Comparison of ENCODE assay signal across 1 cellular context in the genomic region with DNA sequence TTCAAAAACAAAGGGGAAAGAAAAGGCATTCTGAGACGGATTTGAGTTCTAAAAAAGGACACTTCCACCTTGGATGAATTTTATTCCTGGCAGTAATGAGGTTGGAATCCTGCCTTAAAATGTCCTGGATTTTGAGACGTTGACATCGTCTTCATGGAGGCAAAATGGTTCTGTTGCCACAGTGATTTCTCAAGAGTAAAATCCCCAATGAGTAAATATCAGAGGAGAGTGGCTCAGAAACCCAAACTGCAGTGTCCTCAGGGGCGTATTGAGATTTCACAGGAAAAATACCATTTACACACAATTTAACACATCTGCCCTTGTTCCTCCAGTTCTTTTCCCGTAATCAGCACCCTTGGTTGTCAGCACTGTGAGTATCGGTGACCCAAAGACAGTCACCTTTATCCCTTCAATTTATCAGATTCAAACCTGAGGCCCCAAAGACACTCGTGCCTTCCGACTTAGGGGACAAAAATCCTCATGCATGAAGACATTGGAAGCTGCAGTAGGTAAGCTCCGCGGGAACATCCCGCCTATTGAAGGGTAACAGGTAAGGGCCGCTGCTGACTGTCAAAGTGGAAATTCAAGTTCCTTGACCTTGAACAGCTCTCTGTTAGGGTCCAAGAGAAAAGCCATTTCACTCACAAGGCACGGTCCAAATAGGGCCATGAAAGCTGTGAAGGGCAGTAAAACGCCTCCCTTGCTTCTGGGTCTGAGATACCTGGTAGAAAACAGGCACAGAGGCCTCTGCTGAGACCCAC.
TF ChIP-seq lines count a peak whose summit lies in the region.

No MANE protein-coding gene starts in this region.

TF ChIP-seq in H1, 55 proteins besides CTCF, POLR2A, EP300 and RAD21 (continued from another document):
- TF ChIP-seq, protein P1, sequence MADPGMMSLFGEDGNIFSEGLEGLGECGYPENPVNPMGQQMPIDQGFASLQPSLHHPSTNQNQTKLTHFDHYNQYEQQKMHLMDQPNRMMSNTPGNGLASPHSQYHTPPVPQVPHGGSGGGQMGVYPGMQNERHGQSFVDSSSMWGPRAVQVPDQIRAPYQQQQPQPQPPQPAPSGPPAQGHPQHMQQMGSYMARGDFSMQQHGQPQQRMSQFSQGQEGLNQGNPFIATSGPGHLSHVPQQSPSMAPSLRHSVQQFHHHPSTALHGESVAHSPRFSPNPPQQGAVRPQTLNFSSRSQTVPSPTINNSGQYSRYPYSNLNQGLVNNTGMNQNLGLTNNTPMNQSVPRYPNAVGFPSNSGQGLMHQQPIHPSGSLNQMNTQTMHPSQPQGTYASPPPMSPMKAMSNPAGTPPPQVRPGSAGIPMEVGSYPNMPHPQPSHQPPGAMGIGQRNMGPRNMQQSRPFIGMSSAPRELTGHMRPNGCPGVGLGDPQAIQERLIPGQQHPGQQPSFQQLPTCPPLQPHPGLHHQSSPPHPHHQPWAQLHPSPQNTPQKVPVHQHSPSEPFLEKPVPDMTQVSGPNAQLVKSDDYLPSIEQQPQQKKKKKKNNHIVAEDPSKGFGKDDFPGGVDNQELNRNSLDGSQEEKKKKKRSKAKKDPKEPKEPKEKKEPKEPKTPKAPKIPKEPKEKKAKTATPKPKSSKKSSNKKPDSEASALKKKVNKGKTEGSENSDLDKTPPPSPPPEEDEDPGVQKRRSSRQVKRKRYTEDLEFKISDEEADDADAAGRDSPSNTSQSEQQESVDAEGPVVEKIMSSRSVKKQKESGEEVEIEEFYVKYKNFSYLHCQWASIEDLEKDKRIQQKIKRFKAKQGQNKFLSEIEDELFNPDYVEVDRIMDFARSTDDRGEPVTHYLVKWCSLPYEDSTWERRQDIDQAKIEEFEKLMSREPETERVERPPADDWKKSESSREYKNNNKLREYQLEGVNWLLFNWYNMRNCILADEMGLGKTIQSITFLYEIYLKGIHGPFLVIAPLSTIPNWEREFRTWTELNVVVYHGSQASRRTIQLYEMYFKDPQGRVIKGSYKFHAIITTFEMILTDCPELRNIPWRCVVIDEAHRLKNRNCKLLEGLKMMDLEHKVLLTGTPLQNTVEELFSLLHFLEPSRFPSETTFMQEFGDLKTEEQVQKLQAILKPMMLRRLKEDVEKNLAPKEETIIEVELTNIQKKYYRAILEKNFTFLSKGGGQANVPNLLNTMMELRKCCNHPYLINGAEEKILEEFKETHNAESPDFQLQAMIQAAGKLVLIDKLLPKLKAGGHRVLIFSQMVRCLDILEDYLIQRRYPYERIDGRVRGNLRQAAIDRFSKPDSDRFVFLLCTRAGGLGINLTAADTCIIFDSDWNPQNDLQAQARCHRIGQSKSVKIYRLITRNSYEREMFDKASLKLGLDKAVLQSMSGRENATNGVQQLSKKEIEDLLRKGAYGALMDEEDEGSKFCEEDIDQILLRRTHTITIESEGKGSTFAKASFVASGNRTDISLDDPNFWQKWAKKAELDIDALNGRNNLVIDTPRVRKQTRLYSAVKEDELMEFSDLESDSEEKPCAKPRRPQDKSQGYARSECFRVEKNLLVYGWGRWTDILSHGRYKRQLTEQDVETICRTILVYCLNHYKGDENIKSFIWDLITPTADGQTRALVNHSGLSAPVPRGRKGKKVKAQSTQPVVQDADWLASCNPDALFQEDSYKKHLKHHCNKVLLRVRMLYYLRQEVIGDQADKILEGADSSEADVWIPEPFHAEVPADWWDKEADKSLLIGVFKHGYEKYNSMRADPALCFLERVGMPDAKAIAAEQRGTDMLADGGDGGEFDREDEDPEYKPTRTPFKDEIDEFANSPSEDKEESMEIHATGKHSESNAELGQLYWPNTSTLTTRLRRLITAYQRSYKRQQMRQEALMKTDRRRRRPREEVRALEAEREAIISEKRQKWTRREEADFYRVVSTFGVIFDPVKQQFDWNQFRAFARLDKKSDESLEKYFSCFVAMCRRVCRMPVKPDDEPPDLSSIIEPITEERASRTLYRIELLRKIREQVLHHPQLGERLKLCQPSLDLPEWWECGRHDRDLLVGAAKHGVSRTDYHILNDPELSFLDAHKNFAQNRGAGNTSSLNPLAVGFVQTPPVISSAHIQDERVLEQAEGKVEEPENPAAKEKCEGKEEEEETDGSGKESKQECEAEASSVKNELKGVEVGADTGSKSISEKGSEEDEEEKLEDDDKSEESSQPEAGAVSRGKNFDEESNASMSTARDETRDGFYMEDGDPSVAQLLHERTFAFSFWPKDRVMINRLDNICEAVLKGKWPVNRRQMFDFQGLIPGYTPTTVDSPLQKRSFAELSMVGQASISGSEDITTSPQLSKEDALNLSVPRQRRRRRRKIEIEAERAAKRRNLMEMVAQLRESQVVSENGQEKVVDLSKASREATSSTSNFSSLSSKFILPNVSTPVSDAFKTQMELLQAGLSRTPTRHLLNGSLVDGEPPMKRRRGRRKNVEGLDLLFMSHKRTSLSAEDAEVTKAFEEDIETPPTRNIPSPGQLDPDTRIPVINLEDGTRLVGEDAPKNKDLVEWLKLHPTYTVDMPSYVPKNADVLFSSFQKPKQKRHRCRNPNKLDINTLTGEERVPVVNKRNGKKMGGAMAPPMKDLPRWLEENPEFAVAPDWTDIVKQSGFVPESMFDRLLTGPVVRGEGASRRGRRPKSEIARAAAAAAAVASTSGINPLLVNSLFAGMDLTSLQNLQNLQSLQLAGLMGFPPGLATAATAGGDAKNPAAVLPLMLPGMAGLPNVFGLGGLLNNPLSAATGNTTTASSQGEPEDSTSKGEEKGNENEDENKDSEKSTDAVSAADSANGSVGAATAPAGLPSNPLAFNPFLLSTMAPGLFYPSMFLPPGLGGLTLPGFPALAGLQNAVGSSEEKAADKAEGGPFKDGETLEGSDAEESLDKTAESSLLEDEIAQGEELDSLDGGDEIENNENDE (IDR thresholded peaks at IDR 0.05; ENCODE audit: insufficient replicate concordance, low read length) = no peak
- TF ChIP-seq, protein P2, sequence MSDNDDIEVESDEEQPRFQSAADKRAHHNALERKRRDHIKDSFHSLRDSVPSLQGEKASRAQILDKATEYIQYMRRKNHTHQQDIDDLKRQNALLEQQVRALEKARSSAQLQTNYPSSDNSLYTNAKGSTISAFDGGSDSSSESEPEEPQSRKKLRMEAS (IDR thresholded peaks at IDR 0.05) = no peak
- TF ChIP-seq SIX5 (IDR thresholded peaks at IDR 0.05; ENCODE audit: low read depth, low read length) (no peak), SP4 (IDR thresholded peaks at IDR 0.05; ENCODE audit: low read length) (no peak), RBBP5 (IDR thresholded peaks at IDR 0.05; ENCODE audit: borderline replicate concordance, low read depth, low read length) (no peak), SAP30 (IDR thresholded peaks at IDR 0.05; ENCODE audit: insufficient read depth, insufficient replicate concordance, low read length) (no peak), CHD1 (IDR thresholded peaks at IDR 0.05; ENCODE audit: low read depth, low read length) (no peak), CEBPB (IDR thresholded peaks at IDR 0.05; ENCODE audit: low read depth, low read length) (no peak), TCF12 (IDR thresholded peaks at IDR 0.05; ENCODE audit: low read depth, low read length) (no peak), TBP (IDR thresholded peaks at IDR 0.05; ENCODE audit: low read depth, low read length) (no peak), POLR2AphosphoS5 (IDR thresholded peaks at IDR 0.05; ENCODE audit: low read depth, low read length) (no peak), SUZ12 (IDR thresholded peaks at IDR 0.05; ENCODE audit: low read length) (no peak)
- TF ChIP-seq, protein P3, sequence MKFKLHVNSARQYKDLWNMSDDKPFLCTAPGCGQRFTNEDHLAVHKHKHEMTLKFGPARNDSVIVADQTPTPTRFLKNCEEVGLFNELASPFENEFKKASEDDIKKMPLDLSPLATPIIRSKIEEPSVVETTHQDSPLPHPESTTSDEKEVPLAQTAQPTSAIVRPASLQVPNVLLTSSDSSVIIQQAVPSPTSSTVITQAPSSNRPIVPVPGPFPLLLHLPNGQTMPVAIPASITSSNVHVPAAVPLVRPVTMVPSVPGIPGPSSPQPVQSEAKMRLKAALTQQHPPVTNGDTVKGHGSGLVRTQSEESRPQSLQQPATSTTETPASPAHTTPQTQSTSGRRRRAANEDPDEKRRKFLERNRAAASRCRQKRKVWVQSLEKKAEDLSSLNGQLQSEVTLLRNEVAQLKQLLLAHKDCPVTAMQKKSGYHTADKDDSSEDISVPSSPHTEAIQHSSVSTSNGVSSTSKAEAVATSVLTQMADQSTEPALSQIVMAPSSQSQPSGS (IDR thresholded peaks at IDR 0.05; ENCODE audit: low read length) = no peak
- TF ChIP-seq, protein P4, sequence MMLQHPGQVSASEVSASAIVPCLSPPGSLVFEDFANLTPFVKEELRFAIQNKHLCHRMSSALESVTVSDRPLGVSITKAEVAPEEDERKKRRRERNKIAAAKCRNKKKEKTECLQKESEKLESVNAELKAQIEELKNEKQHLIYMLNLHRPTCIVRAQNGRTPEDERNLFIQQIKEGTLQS (IDR thresholded peaks at IDR 0.05; ENCODE audit: insufficient read depth, low read depth, low read length) = no peak
